1 cellular context compared by ENCODE assay signal in genomic region chr1:214312530-214313051, GRCh38.
A peak's percentile ranks its signal among the peaks of the same experiment; 100 is the strongest.
TF ChIP-seq lines count a peak whose summit lies in the region.

No MANE protein-coding gene starts in this region.

TF ChIP-seq in HepG2, 621 proteins besides CTCF, POLR2A, EP300 and RAD21 (continued from another document):
- TF ChIP-seq IRF9 (CRISPR knock-in tag; IDR thresholded peaks at IDR 0.05; ENCODE audit: borderline replicate concordance) (no peak), SKIL (CRISPR knock-in tag; IDR thresholded peaks at IDR 0.05; ENCODE audit: borderline replicate concordance) (no peak), NRL (CRISPR knock-in tag; IDR thresholded peaks at IDR 0.05; ENCODE audit: borderline replicate concordance) (no peak), HOXD1 (CRISPR knock-in tag; IDR thresholded peaks at IDR 0.05) (no peak), SMARCE1 (IDR thresholded peaks at IDR 0.05; ENCODE audit: borderline replicate concordance) (no peak), THAP7 (CRISPR knock-in tag; IDR thresholded peaks at IDR 0.05) (no peak), IKZF5 (CRISPR knock-in tag; IDR thresholded peaks at IDR 0.05) (no peak), SALL1 (CRISPR knock-in tag; IDR thresholded peaks at IDR 0.05) (peak; percentile 24; the same call in 1 of the 2 replicates), ZNF230 (CRISPR knock-in tag; IDR thresholded peaks at IDR 0.05) (no peak), POGK (CRISPR knock-in tag; conservative IDR thresholded peaks at IDR 0.05) (no peak), CBX5 (CRISPR knock-in tag; IDR thresholded peaks at IDR 0.05; ENCODE audit: borderline replicate concordance) (no peak), GABPB1 (CRISPR knock-in tag; IDR thresholded peaks at IDR 0.05) (no peak), KLF16 (CRISPR knock-in tag; IDR thresholded peaks at IDR 0.05) (no peak), ZNF790 (CRISPR knock-in tag; IDR thresholded peaks at IDR 0.05; ENCODE audit: borderline replicate concordance) (no peak), JARID2 (CRISPR knock-in tag; IDR thresholded peaks at IDR 0.05; ENCODE audit: insufficient replicate concordance) (no peak), ZBTB42 (CRISPR knock-in tag; IDR thresholded peaks at IDR 0.05) (no peak), TARDBP (CRISPR knock-in tag; IDR thresholded peaks at IDR 0.05) (no peak), HOMEZ (CRISPR knock-in tag; IDR thresholded peaks at IDR 0.05; ENCODE audit: low read depth) (peak; percentile 47; the same call in 1 of the 2 replicates), POGZ (CRISPR knock-in tag; IDR thresholded peaks at IDR 0.05) (peak; percentile 33; the same call in 1 of the 2 replicates), ZBTB38 (CRISPR knock-in tag; IDR thresholded peaks at IDR 0.05) (peak; percentile 49; the same call in 1 of the 2 replicates), ONECUT2 (CRISPR knock-in tag; IDR thresholded peaks at IDR 0.05) (no peak)
